8 cellular contexts compared by ENCODE assay signal in genomic region chr19:33302974-33303790, GRCh38. TPM values are rescaled to one million over a fixed set of nuclear protein-coding genes. Genes with fewer than 3 reads are reported as not detected.
DNase-seq lines count a peak whose midpoint lies in the region; ATAC-seq lines count a peak whose summit lies in the region.

No MANE protein-coding gene starts in this region.

- H3K36me3 Mint-ChIP-seq in IgD-negative memory B cell: no peaks in the 10 kb centered on the region
- no peaks in the 10 kb centered on the region for H3K36me3 Mint-ChIP-seq in activated T-cell treated with anti-CD3 and anti-CD28 coated beads, Interleukin-2, amount 50 U/mL, for 72 hours (ENCODE audit: insufficient read depth in 2 of 2)

- ATAC-seq in activated T-cell treated with anti-CD3 and anti-CD28 coated beads, Interleukin-2, amount 50 U/mL, for 72 hours (replicated peaks in 1 of 2): peak; percentile 36 to 38

- DNase-seq in stimulated activated CD4-positive, alpha-beta T cell treated with anti-CD3 and anti-CD28 coated beads, Interleukin-15, amount 100 ng/mL, for 24 hours: peak; percentile 46
- DNase-seq in stimulated activated CD4-positive, alpha-beta T cell treated with anti-CD3 and anti-CD28 coated beads, Interleukin-4, amount 100 ng/mL, for 24 hours: no peak
- DNase-seq in activated T-cell treated with anti-CD3 and anti-CD28 coated beads, Interleukin-2, amount 50 U/mL, for 72 hours: peak; percentile 32 to 45
- DNase-seq in glomerular visceral epithelial cell (ENCODE audit: extremely low spot score): peak; percentile 30
- peak; percentile 4 for DNase-seq in non-pigmented ciliary epithelial cell (ENCODE audit: low read depth)
- no peak for DNase-seq in HPDE6-E6E7 (ENCODE audit: extremely low spot score)
- DNase-seq in KG1 (lab: John Stamatoyannopoulos, UW): no peak

- H3K27ac Mint-ChIP-seq in IgD-negative memory B cell: no peak overlapping the region
- H3K27ac Mint-ChIP-seq in activated T-cell treated with anti-CD3 and anti-CD28 coated beads, Interleukin-2, amount 50 U/mL, for 72 hours: no peak overlapping the region

- peaks cover 0 to 6% (median 5%) of the 10 kb centered on the region in 3 donors for H3K4me1 Mint-ChIP-seq in IgD-negative memory B cell
- no peaks in the 10 kb centered on the region for H3K4me1 Mint-ChIP-seq in activated T-cell treated with anti-CD3 and anti-CD28 coated beads, Interleukin-2, amount 50 U/mL, for 72 hours (ENCODE audit: low read depth)

- H3K4me3 Mint-ChIP-seq in IgD-negative memory B cell: peak overlapping the region in 3 of 4 donors; percentile 45 to 84 (median 73)
- H3K4me3 Mint-ChIP-seq in activated T-cell treated with anti-CD3 and anti-CD28 coated beads, Interleukin-2, amount 50 U/mL, for 72 hours: peak overlapping the region; percentile 80

- peaks cover 31% of the 10 kb centered on the region for H3K27me3 Mint-ChIP-seq in IgD-negative memory B cell
- peaks cover 45% of the 10 kb centered on the region for H3K27me3 Mint-ChIP-seq in activated T-cell treated with anti-CD3 and anti-CD28 coated beads, Interleukin-2, amount 50 U/mL, for 72 hours (ENCODE audit: low read depth)

- H3K9me3 Mint-ChIP-seq in IgD-negative memory B cell: no peaks in the 10 kb centered on the region
- H3K9me3 Mint-ChIP-seq in activated T-cell treated with anti-CD3 and anti-CD28 coated beads, Interleukin-2, amount 50 U/mL, for 72 hours: no peaks in the 10 kb centered on the region

RNA-seq across cellular contexts. Expression of gene CEBPA, which starts 0.8 kb away (rescaled TPM):
- polyA plus RNA-seq in IgD-negative memory B cell: 0.15 TPM
- total RNA-seq in activated T-cell treated with anti-CD3 and anti-CD28 coated beads, Interleukin-2, amount 50 U/mL, for 72 hours: 1 to 10 TPM in 1 of 2 donors, under 1 TPM in 1; 0.82 to 1.0 TPM

Comparison
In these comparisons a context has a peak if more than half of its experiments do, and no peak if none do; other contexts are left out.
1. DNase-seq: peak in stimulated activated CD4-positive, alpha-beta T cell treated with anti-CD3 and anti-CD28 coated beads, Interleukin-15, amount 100 ng/mL, for 24 hours (single experiment), activated T-cell treated with anti-CD3 and anti-CD28 coated beads, Interleukin-2, amount 50 U/mL, for 72 hours (2 of 2), glomerular visceral epithelial cell (single experiment) and non-pigmented ciliary epithelial cell (single experiment); none in stimulated activated CD4-positive, alpha-beta T cell treated with anti-CD3 and anti-CD28 coated beads, Interleukin-4, amount 100 ng/mL, for 24 hours (single experiment), HPDE6-E6E7 (single experiment) and KG1 (single experiment).